1 cellular context compared by ENCODE assay signal in genomic region chr1:15799004-15799867, GRCh38.
A peak's percentile ranks its signal among the peaks of the same experiment; 100 is the strongest.
TF ChIP-seq lines count a peak whose summit lies in the region.

No MANE protein-coding gene starts in this region.

TF ChIP-seq in HepG2, 621 proteins besides CTCF, POLR2A, EP300 and RAD21 (continued from another document and continues in another):
- TF ChIP-seq ZBTB49 (CRISPR knock-in tag; IDR thresholded peaks at IDR 0.05; ENCODE audit: borderline replicate concordance) (no peak), HNRNPL (IDR thresholded peaks at IDR 0.05; ENCODE audit: low read depth, low read length) (peak; percentile 37; the same call in 1 of the 2 replicates), ZNF768 (CRISPR knock-in tag; IDR thresholded peaks at IDR 0.05) (no peak), SRSF1 (optimal IDR thresholded peaks at IDR 0.05; ENCODE audit: low read depth, low read length) (peak; percentile 9), ATF2 (CRISPR knock-in tag; IDR thresholded peaks at IDR 0.05) (no peak), ZNF292 (CRISPR knock-in tag; IDR thresholded peaks at IDR 0.05; ENCODE audit: borderline replicate concordance, low read depth) (no peak), ZNF687 (CRISPR knock-in tag; IDR thresholded peaks at IDR 0.05) (peak; percentile 72), KMT2A (CRISPR knock-in tag; IDR thresholded peaks at IDR 0.05) (no peak), ZNF263 (CRISPR knock-in tag; IDR thresholded peaks at IDR 0.05) (no peak), PLSCR1 (CRISPR knock-in tag; IDR thresholded peaks at IDR 0.05; ENCODE audit: borderline replicate concordance) (no peak), ZNF510 (CRISPR knock-in tag; IDR thresholded peaks at IDR 0.05; ENCODE audit: low read depth) (no peak), TFAP4 (IDR thresholded peaks at IDR 0.05; ENCODE audit: borderline replicate concordance, low read depth) (0 out of 2 replicates have a peak, but pooled peaks have one; percentile 29), MAZ (IDR thresholded peaks at IDR 0.05; ENCODE audit: borderline replicate concordance, low read depth, low read length) (no peak), MAZ (CRISPR knock-in tag; IDR thresholded peaks at IDR 0.05; ENCODE audit: low read depth) (no peak; the same call in 1 of the 2 replicates), ZSCAN31 (CRISPR knock-in tag; IDR thresholded peaks at IDR 0.05; ENCODE audit: low read depth) (0 out of 2 replicates have a peak, but pooled peaks have one; percentile 27), ZNF777 (CRISPR knock-in tag; IDR thresholded peaks at IDR 0.05) (no peak), ZFX (CRISPR knock-in tag; IDR thresholded peaks at IDR 0.05; ENCODE audit: low read depth) (peak; percentile 41), ATF7-NPFF (CRISPR knock-in tag; IDR thresholded peaks at IDR 0.05; ENCODE audit: low read depth) (no peak), NCOR1 (IDR thresholded peaks at IDR 0.05; ENCODE audit: borderline replicate concordance, low read length) (no peak), ZNF788 (CRISPR knock-in tag; IDR thresholded peaks at IDR 0.05; ENCODE audit: borderline replicate concordance) (0 out of 2 replicates have a peak, but pooled peaks have one; percentile 30), TEAD3 (CRISPR knock-in tag; optimal IDR thresholded peaks at IDR 0.05; ENCODE audit: borderline replicate concordance) (peak; percentile 32), KDM2A (CRISPR knock-in tag; IDR thresholded peaks at IDR 0.05; ENCODE audit: borderline replicate concordance, low read depth) (no peak), ZNF747 (CRISPR knock-in tag; IDR thresholded peaks at IDR 0.05; ENCODE audit: borderline replicate concordance) (0 out of 2 replicates have a peak, but pooled peaks have one; percentile 10), ZNF781 (CRISPR knock-in tag; IDR thresholded peaks at IDR 0.05; ENCODE audit: borderline replicate concordance, not compliant biosample characterization) (no peak), HNRNPUL1 (IDR thresholded peaks at IDR 0.05; ENCODE audit: low read depth, low read length) (no peak), ZFP82 (CRISPR knock-in tag; IDR thresholded peaks at IDR 0.05; ENCODE audit: borderline replicate concordance) (0 out of 2 replicates have a peak, but pooled peaks have one; percentile 30), STAT6 (CRISPR knock-in tag; IDR thresholded peaks at IDR 0.05; ENCODE audit: borderline replicate concordance) (no peak; the same call in 1 of the 2 replicates), KDM1A (CRISPR knock-in tag; IDR thresholded peaks at IDR 0.05) (no peak), RFX1 (IDR thresholded peaks at IDR 0.05) (no peak), ATF3 (CRISPR knock-in tag; IDR thresholded peaks at IDR 0.05) (0 out of 2 replicates have a peak, but pooled peaks have one; percentile 40), IRF9 (CRISPR knock-in tag; IDR thresholded peaks at IDR 0.05; ENCODE audit: borderline replicate concordance) (0 out of 2 replicates have a peak, but pooled peaks have one; percentile 25), PPARG (CRISPR knock-in tag; conservative IDR thresholded peaks at IDR 0.05) (peak; percentile 66; the same call in 1 of the 2 replicates), THAP11 (CRISPR knock-in tag; IDR thresholded peaks at IDR 0.05) (no peak), TP53 (CRISPR knock-in tag; conservative IDR thresholded peaks at IDR 0.05) (0 out of 2 replicates have a peak, but pooled peaks have one; percentile 40), ZNF232 (CRISPR knock-in tag; IDR thresholded peaks at IDR 0.05; ENCODE audit: borderline replicate concordance) (peak; percentile 17; the same call in 1 of the 2 replicates), RARG (CRISPR knock-in tag; IDR thresholded peaks at IDR 0.05; ENCODE audit: low read depth) (no peak), MTF1 (CRISPR knock-in tag; IDR thresholded peaks at IDR 0.05) (no peak), AHDC1 (CRISPR knock-in tag; IDR thresholded peaks at IDR 0.05; ENCODE audit: borderline replicate concordance) (peak; percentile 46; the same call in 1 of the 2 replicates), ZNF460 (CRISPR knock-in tag; IDR thresholded peaks at IDR 0.05; ENCODE audit: borderline replicate concordance) (no peak), EEA1 (CRISPR knock-in tag; IDR thresholded peaks at IDR 0.05; ENCODE audit: borderline replicate concordance) (no peak), MAFF (IDR thresholded peaks at IDR 0.05; ENCODE audit: low read depth, low read length) (no peak)
